ENCODE assay signal across 9 cellular contexts in genomic region chr9:1604942-1605560, GRCh38.
DNase-seq lines count a peak whose midpoint lies in the region; ATAC-seq, FAIRE-seq and TF ChIP-seq lines count a peak whose summit lies in the region.
"Had no signal": no experiment of that assay in that cellular context is flagged by ENCODE, and none has a peak within 500 bp of the region (broad histone marks: within the 10 kb centered on the region; RNA-seq: fewer than 3 reads in every experiment).

No MANE protein-coding gene starts in this region.

- TF ChIP-seq CTCF in GM20000 (IDR thresholded peaks at IDR 0.05; ENCODE audit: extremely low read depth, missing control alignments) (peak; percentile 65), keratinocyte (optimal IDR thresholded peaks at IDR 0.05 in 1 of 3, IDR thresholded peaks at IDR 0.05 in 1 of 3, conservative IDR thresholded peaks at IDR 0.05 in 1 of 3; ENCODE audit: extremely low read depth in 1 of 3, insufficient read depth in 2 of 3, low read length in 3 of 3) (peak in 2 of 3 experiments; percentile 65 to 67)

- H3K4me3 ChIP-seq in keratinocyte (ENCODE audit: control insufficient read depth in 2 of 3, extremely low read depth in 1 of 3, insufficient read depth in 2 of 3, low read depth in 1 of 3, low read length in 3 of 3) = no peak overlapping the region

- no peaks in the 10 kb centered on the region for H3K9me1 ChIP-seq in keratinocyte (ENCODE audit: control insufficient read depth, extremely low read depth, insufficient read depth, low read length)

- H3K4me2 ChIP-seq in keratinocyte (ENCODE audit: control insufficient read depth, extremely low read depth, insufficient read depth, low read depth, low read length) = no peak overlapping the region

- H3K4me1 ChIP-seq in keratinocyte (ENCODE audit: control insufficient read depth, extremely low read depth, insufficient read depth, low read length) = no peaks in the 10 kb centered on the region

- H3K9me3 ChIP-seq in keratinocyte (ENCODE audit: control insufficient read depth, low read depth, low read length) = no peaks in the 10 kb centered on the region

- H3K27me3 ChIP-seq in keratinocyte (ENCODE audit: control insufficient read depth, extremely low read depth, insufficient read depth, low read length) = no peaks in the 10 kb centered on the region

- DNase-seq in EH (ENCODE audit: low read depth) (peak; percentile 13), GM20000 (ENCODE audit: low spot score) (peak; percentile 51), HT1080 (ENCODE audit: low read depth) (peak; percentile 36), RKO (ENCODE audit: low spot score) (peak; percentile 64), keratinocyte (ENCODE audit: low read depth, low spot score) (no peak), cardiac septum (ENCODE audit: low spot score) (no peak), ecto neural progenitor cell (ENCODE audit: low spot score) (no peak)

- peak; percentile 81 for FAIRE-seq in keratinocyte (lab: Jason Lieb, UNC)
- FAIRE-seq: islet of Langerhans had no signal

- H3K79me2 ChIP-seq in keratinocyte (ENCODE audit: control insufficient read depth, insufficient read depth, low read length) = no peaks in the 10 kb centered on the region

- no peaks in the 10 kb centered on the region for H4K20me1 ChIP-seq in keratinocyte (ENCODE audit: control insufficient read depth, extremely low read depth, insufficient read depth, low read length)

- no peak overlapping the region for H3K9ac ChIP-seq in keratinocyte (ENCODE audit: control insufficient read depth, extremely low read depth, insufficient read depth, low read length)

- H3K36me3 ChIP-seq in keratinocyte (ENCODE audit: control insufficient read depth in 2 of 2, extremely low read depth in 1 of 2, insufficient read depth in 2 of 2, low read length in 2 of 2) = no peaks in the 10 kb centered on the region

- intact Hi-C loops in cardiac septum (cut with DNase I) = no loop called here

- no peak overlapping the region for H2AFZ ChIP-seq in keratinocyte (ENCODE audit: control insufficient read depth, low read length)

- no peak for ATAC-seq in GM21737 (IDR thresholded peaks at IDR 0.05; ENCODE audit: unreplicated experiment)

- no peak overlapping the region for H3K27ac ChIP-seq in keratinocyte (ENCODE audit: control insufficient read depth, insufficient read depth, low read length)

- dilution Hi-C loops in keratinocyte (cut with MboI; ENCODE audit: extremely low pct_ligation_motif_present, low sequenced_read_pairs) = no loop called here

Comparison
In these comparisons a context has a peak if more than half of its experiments do, and no peak if none do; other contexts are left out.
1. DNase-seq: peak in EH (single experiment), GM20000 (single experiment), HT1080 (single experiment) and RKO (single experiment); none in keratinocyte (single experiment), cardiac septum (single experiment) and ecto neural progenitor cell (single experiment).